In the genomic region with DNA sequence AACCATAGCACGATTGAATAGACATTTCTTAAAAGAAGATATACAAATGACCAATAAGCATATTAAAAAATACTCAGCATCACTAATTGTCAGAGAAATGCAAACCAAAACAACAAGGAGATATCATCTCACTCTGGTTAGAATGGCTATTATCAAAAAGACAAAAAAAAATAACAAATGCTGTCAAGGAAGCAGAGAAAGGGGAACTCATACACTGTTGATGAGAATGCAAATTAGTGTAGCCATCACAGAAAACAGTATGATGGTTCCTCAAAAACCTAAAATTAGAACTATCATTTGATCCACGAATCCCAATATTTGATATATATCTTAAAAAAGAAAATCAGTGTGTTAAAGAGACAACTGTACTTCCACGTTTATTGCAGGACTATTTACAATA, we compare ENCODE assay signal across 9 cellular contexts.
"Had no signal": no experiment of that assay in that cellular context is flagged by ENCODE, and none has a peak within 500 bp of the region (broad histone marks: within the 10 kb centered on the region; RNA-seq: fewer than 3 reads in every experiment).

No MANE protein-coding gene starts in this region.

- H3K4me3 Mint-ChIP-seq: HFFc6 had no signal

- H3K27ac ChIP-seq: GM23248, HL-60 had no signal

- H2AFZ ChIP-seq: GM23248 had no signal

- DNase-seq: GM23248, GOT3, H7, HFFc6 had no signal

- ATAC-seq: HCT116, HepG2, K562 had no signal

- H3K27ac Mint-ChIP-seq: HFFc6 had no signal

- H3K4me3 ChIP-seq: GM23248, HAP-1, K562 had no signal

- H3K9ac ChIP-seq: GM23248 had no signal

- H3K9me3 Mint-ChIP-seq: HFFc6 had no signal
